ENCODE assay signal across 8 cellular contexts in genomic region chr12:46209914-46210834, GRCh38. TPM values are rescaled to one million over a fixed set of nuclear protein-coding genes. Genes with fewer than 3 reads are reported as not detected.
DNase-seq lines count a peak whose midpoint lies in the region; ATAC-seq and TF ChIP-seq lines count a peak whose summit lies in the region.

No MANE protein-coding gene starts in this region.

- no peaks in the 10 kb centered on the region for H3K9me3 ChIP-seq in OCI-LY3 (ENCODE audit: insufficient read depth, low read length)
- no peaks in the 10 kb centered on the region for H3K9me3 ChIP-seq in left lung
- no peaks in the 10 kb centered on the region for H3K9me3 ChIP-seq in MM.1S (replicated peaks; ENCODE audit: insufficient read depth, low read length)

- H3K4me1 Mint-ChIP-seq in activated naive CD4-positive, alpha-beta T cell treated with anti-CD3 and anti-CD28 coated beads, Interleukin-2, amount 10 ng/mL, durations not matched to agents 7 days and 5 days, result peaks cover 75% of the 10 kb centered on the region

- ATAC-seq in GM18907 (IDR thresholded peaks at IDR 0.05; ENCODE audit: unreplicated experiment) (peak; percentile 68), HG03139 (IDR thresholded peaks at IDR 0.05; ENCODE audit: unreplicated experiment) (peak; percentile 71), left lung (peak; percentile 93)

- H3K4me1 ChIP-seq in OCI-LY3 (ENCODE audit: low read length), result peaks cover 57% of the 10 kb centered on the region
- H3K4me1 ChIP-seq in left lung, result peaks cover 0 to 25% of the 10 kb centered on the region in 2 donors
- peaks cover 15% of the 10 kb centered on the region for H3K4me1 ChIP-seq in MM.1S (ENCODE audit: low read length)

- H3K36me3 Mint-ChIP-seq in activated naive CD4-positive, alpha-beta T cell treated with anti-CD3 and anti-CD28 coated beads, Interleukin-2, amount 10 ng/mL, durations not matched to agents 7 days and 5 days, result peaks cover 84% of the 10 kb centered on the region

- no peaks in the 10 kb centered on the region for H3K9me3 Mint-ChIP-seq in activated naive CD4-positive, alpha-beta T cell treated with anti-CD3 and anti-CD28 coated beads, Interleukin-2, amount 10 ng/mL, durations not matched to agents 7 days and 5 days

- H3K4me2 ChIP-seq in OCI-LY3 (ENCODE audit: low read length) (peak overlapping the region; percentile 8; the same call in 1 of the 2 replicates), MM.1S (ENCODE audit: low read depth, low read length) (no peak overlapping the region)

- no peak overlapping the region for H2AFZ ChIP-seq in OCI-LY3 (ENCODE audit: low read depth, low read length)
- no peak overlapping the region for H2AFZ ChIP-seq in MM.1S (ENCODE audit: low read length)

- H3K9me2 ChIP-seq in MM.1S (replicated peaks; ENCODE audit: insufficient read depth, low read length), result no peaks in the 10 kb centered on the region

- H3K36me3 ChIP-seq in OCI-LY3 (replicated peaks; ENCODE audit: low read depth, low read length) (peaks cover 68% of the 10 kb centered on the region), left lung (peaks cover 0 to 8% of the 10 kb centered on the region in 2 donors), MM.1S (replicated peaks; ENCODE audit: insufficient read depth, low read length) (peaks cover 5% of the 10 kb centered on the region)

- H3K4me3 ChIP-seq in OCI-LY3 (ENCODE audit: low read length) (no peak overlapping the region), left lung (no peak overlapping the region), MM.1S (ENCODE audit: low read length) (no peak overlapping the region)

- H3K27me3 Mint-ChIP-seq in activated naive CD4-positive, alpha-beta T cell treated with anti-CD3 and anti-CD28 coated beads, Interleukin-2, amount 10 ng/mL, durations not matched to agents 7 days and 5 days, result no peaks in the 10 kb centered on the region

- H3K27ac ChIP-seq in OCI-LY3 (ENCODE audit: low read length) (peak overlapping the region; percentile 17), left lung (peak overlapping the region in 1 of 2 donors; percentile 50), MM.1S (ENCODE audit: low read length) (no peak overlapping the region)

- no peak overlapping the region for H3K4me3 Mint-ChIP-seq in activated naive CD4-positive, alpha-beta T cell treated with anti-CD3 and anti-CD28 coated beads, Interleukin-2, amount 10 ng/mL, durations not matched to agents 7 days and 5 days

- CTCF ChIA-PET in activated naive CD4-positive, alpha-beta T cell treated with anti-CD3 and anti-CD28 coated beads, Interleukin-2, amount 10 ng/mL, durations not matched to agents 7 days and 5 days (lab: Charles Lee), result interaction anchor here (1.1 to 1.2 kb wide), 2 partner anchors 53 to 61 kb away, joined by 3 to 4 read pairs; no protein-coding TSS in a partner anchor

- DNase-seq in activated naive CD4-positive, alpha-beta T cell treated with anti-CD3 and anti-CD28 coated beads, Interleukin-2, amount 10 ng/mL, durations not matched to agents 7 days and 5 days, result peak; percentile 56
- peak; percentile 78 to 80 for DNase-seq in left lung
- DNase-seq in stimulated activated CD8-positive, alpha-beta memory T cell treated with anti-CD3 and anti-CD28 coated beads, Interleukin-4, amount 100 ng/mL, for 24 hours (ENCODE audit: low read depth), result peak; percentile 54
- no peak for DNase-seq in MM.1S
- DNase-seq in NCI-H1930 (lab: John Stamatoyannopoulos, UW), result no peak

- intact Hi-C loops in left lung (cut with DNase I), result no loop called here

- H3K9ac ChIP-seq in OCI-LY3 (ENCODE audit: low read length) (no peak overlapping the region), MM.1S (ENCODE audit: low read length) (no peak overlapping the region)

- H4K20me1 ChIP-seq in OCI-LY3 (ENCODE audit: insufficient read depth, low read length) (peaks cover 40% of the 10 kb centered on the region), MM.1S (ENCODE audit: insufficient read depth, low read length) (no peaks in the 10 kb centered on the region)

- H3F3A ChIP-seq in MM.1S (ENCODE audit: insufficient read depth, low read length), result peaks cover 8% of the 10 kb centered on the region; the same call in 1 of the 2 replicates

- H3K79me2 ChIP-seq in OCI-LY3 (ENCODE audit: low read length) (peaks cover 74% of the 10 kb centered on the region), MM.1S (ENCODE audit: low read length) (peaks cover 58% of the 10 kb centered on the region)

- H3K27me3 ChIP-seq in OCI-LY3 (ENCODE audit: low read depth, low read length) (no peaks in the 10 kb centered on the region), left lung (no peaks in the 10 kb centered on the region), MM.1S (replicated peaks; ENCODE audit: insufficient read depth, low read length) (no peaks in the 10 kb centered on the region)

- no peak for TF ChIP-seq CTCF in OCI-LY3 (IDR thresholded peaks at IDR 0.05; ENCODE audit: low read depth, low read length)
- TF ChIP-seq CTCF in left lung (IDR thresholded peaks at IDR 0.05), result no peak
- TF ChIP-seq CTCF in MM.1S (IDR thresholded peaks at IDR 0.05; ENCODE audit: low read length), result no peak

- H3K27ac Mint-ChIP-seq in activated naive CD4-positive, alpha-beta T cell treated with anti-CD3 and anti-CD28 coated beads, Interleukin-2, amount 10 ng/mL, durations not matched to agents 7 days and 5 days, result peak overlapping the region; percentile 85

RNA-seq across cellular contexts. Expression of gene SLC38A1, which starts 58.7 kb away (rescaled TPM):
- total RNA-seq in left lung, result 10 to 100 TPM; 58.7 to 67.5 TPM

Comparison
In these comparisons a context has a peak if more than half of its experiments do, and no peak if none do; other contexts are left out.
1. DNase-seq: peak in activated naive CD4-positive, alpha-beta T cell treated with anti-CD3 and anti-CD28 coated beads, Interleukin-2, amount 10 ng/mL, durations not matched to agents 7 days and 5 days (single experiment), left lung (2 of 2) and stimulated activated CD8-positive, alpha-beta memory T cell treated with anti-CD3 and anti-CD28 coated beads, Interleukin-4, amount 100 ng/mL, for 24 hours (single experiment); none in MM.1S (single experiment) and NCI-H1930 (0 of 2).
2. Peak in every context shown above with its lines, with median percentiles within 50 percentile points of each other: ATAC-seq.